In the genomic region with DNA sequence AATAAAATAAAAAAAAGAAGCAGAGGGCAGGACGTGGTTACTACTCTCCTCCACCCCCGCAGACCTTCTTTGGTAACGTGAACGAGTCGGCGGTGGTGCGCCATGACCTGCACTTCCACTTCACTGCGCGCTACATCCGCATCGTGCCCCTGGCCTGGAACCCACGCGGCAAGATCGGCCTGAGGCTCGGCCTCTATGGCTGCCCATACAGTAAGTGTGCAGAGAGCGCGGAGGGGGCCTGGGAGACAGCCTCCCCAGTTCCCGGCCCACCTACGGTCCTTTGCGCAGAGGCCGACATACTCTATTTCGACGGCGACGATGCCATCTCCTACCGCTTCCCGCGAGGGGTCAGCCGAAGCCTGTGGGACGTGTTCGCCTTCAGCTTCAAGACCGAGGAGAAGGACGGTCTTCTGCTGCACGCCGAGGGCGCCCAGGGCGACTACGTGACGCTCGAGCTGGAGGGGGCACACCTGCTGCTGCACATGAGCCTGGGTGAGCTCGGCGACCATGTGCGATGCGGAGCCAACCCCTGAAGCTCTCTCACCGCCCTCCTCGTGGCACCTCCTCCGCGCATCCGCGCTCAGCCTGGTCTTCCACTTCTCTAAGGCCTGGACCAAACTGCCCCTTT, we compare ENCODE assay signal across 1 cellular context.
A peak's percentile ranks its signal among the peaks of the same experiment; 100 is the strongest.
TF ChIP-seq lines count a peak whose summit lies in the region.

No MANE protein-coding gene starts in this region.

TF ChIP-seq in endothelial cell of umbilical vein, 7 proteins besides CTCF, POLR2A, EP300 and RAD21:
- TF ChIP-seq FOS (IDR thresholded peaks at IDR 0.05; ENCODE audit: borderline replicate concordance, insufficient read depth, low read length) (no peak), JUN (IDR thresholded peaks at IDR 0.05; ENCODE audit: borderline replicate concordance, insufficient read depth, insufficient read length, low read depth) (no peak), MAX (IDR thresholded peaks at IDR 0.05; ENCODE audit: insufficient read depth, insufficient read length) (no peak), POLR2AphosphoS5 (IDR thresholded peaks at IDR 0.05; ENCODE audit: insufficient read depth, low read depth, low read length) (no peak), EZH2 (IDR thresholded peaks at IDR 0.05; ENCODE audit: borderline replicate concordance, low read depth, low read length, severe bottlenecking) (peak; percentile 57), MYC (IDR thresholded peaks at IDR 0.05; ENCODE audit: low read depth, low read length) (no peak)
TF ChIP-seq in endothelial cell of umbilical vein: peak in this region for 1.
